ENCODE assay signal across 22 cellular contexts in genomic region chr10:120926611-120927010, GRCh38.
"Had no signal": no experiment of that assay in that cellular context is flagged by ENCODE, and none has a peak within 500 bp of the region (broad histone marks: within the 10 kb centered on the region; RNA-seq: fewer than 3 reads in every experiment).

No MANE protein-coding gene starts in this region.

- H3K4me1 Mint-ChIP-seq: activated CD4-positive, alpha-beta T cell treated with anti-CD3 and anti-CD28 coated beads, Interleukin-2, amount 10 ng/mL, durations not matched to agents 7 days and 5 days; memory B cell; T-cell had no signal

- H3K27ac Mint-ChIP-seq: activated CD4-positive, alpha-beta T cell treated with anti-CD3 and anti-CD28 coated beads, Interleukin-2, amount 10 ng/mL, durations not matched to agents 7 days and 5 days; activated T-helper 2 cell treated with anti-CD3 and anti-CD28 coated beads, Interferon-gamma antibody, Interleukin-2, Interleukin-4, amounts not matched to agents 10 μg/mL and 5 μg/mL and 100 μg/mL, durations not matched to agents 14 hours and 24 hours and 36 hours; dendritic cell treated with granulocyte-macrophage colony-stimulating factor and Interleukin-4, amounts not matched to agents 40 ng/mL and 50 ng/mL, for 4 days; memory B cell; T-cell; T-helper 2 cell treated with Interferon-gamma antibody and Interleukin-4, amounts not matched to agents 5 μg/mL and 100 μg/mL, for 36 hours had no signal

- H3K4me3 Mint-ChIP-seq: activated CD4-positive, alpha-beta T cell treated with anti-CD3 and anti-CD28 coated beads, Interleukin-2, amount 10 ng/mL, durations not matched to agents 7 days and 5 days; activated T-cell treated with anti-CD3 and anti-CD28 coated beads, Interleukin-2, amount 50 U/mL, for 4 hours; dendritic cell treated with granulocyte-macrophage colony-stimulating factor and Interleukin-4, amounts not matched to agents 40 ng/mL and 50 ng/mL, for 4 days; memory B cell; T-cell; T-helper 2 cell treated with Interferon-gamma antibody and Interleukin-4, amounts not matched to agents 5 μg/mL and 100 μg/mL, for 36 hours had no signal

- H3K27ac ChIP-seq: body of pancreas, cardiac muscle cell, foreskin keratinocyte, VCaP had no signal

- H3K36me3 Mint-ChIP-seq: memory B cell, T-cell had no signal

- H3K36me3 ChIP-seq: cardiac muscle cell had no signal

- ATAC-seq: body of pancreas, sciatic nerve, T-cell had no signal

- H3K9me3 Mint-ChIP-seq: activated CD4-positive, alpha-beta T cell treated with anti-CD3 and anti-CD28 coated beads, Interleukin-2, amount 10 ng/mL, durations not matched to agents 7 days and 5 days; activated T-cell treated with anti-CD3 and anti-CD28 coated beads, Interleukin-2, amount 50 U/mL, for 4 hours; activated T-helper 2 cell treated with anti-CD3 and anti-CD28 coated beads, Interferon-gamma antibody, Interleukin-2, Interleukin-4, amounts not matched to agents 10 μg/mL and 5 μg/mL and 100 μg/mL, durations not matched to agents 14 hours and 24 hours and 36 hours; dendritic cell treated with granulocyte-macrophage colony-stimulating factor and Interleukin-4, amounts not matched to agents 40 ng/mL and 50 ng/mL, for 4 days; memory B cell; T-cell; T-helper 2 cell treated with Interferon-gamma antibody and Interleukin-4, amounts not matched to agents 5 μg/mL and 100 μg/mL, for 36 hours had no signal

- H3K4me1 ChIP-seq: body of pancreas, foreskin keratinocyte had no signal

- H3K4me3 ChIP-seq: body of pancreas, cardiac muscle cell, smooth muscle cell had no signal

- H3K27me3 Mint-ChIP-seq: activated CD4-positive, alpha-beta T cell treated with anti-CD3 and anti-CD28 coated beads, Interleukin-2, amount 10 ng/mL, durations not matched to agents 7 days and 5 days had no signal

- DNase-seq: activated CD4-positive, alpha-beta T cell treated with anti-CD3 and anti-CD28 coated beads, Interleukin-2, amount 10 ng/mL, durations not matched to agents 7 days and 5 days; activated CD4-positive, CD25-positive, alpha-beta regulatory T cell treated with anti-CD3 and anti-CD28 coated beads, Interleukin-2, amount 50 U/mL, for 72 hours; activated CD8-positive, alpha-beta memory T cell treated with anti-CD3 and anti-CD28 coated beads, Interleukin-2, amount 50 U/mL, for 4 hours; activated naive CD4-positive, alpha-beta T cell; activated T-cell treated with anti-CD3 and anti-CD28 coated beads, Interleukin-2, amount 50 U/mL, for 4 hours; body of pancreas; effector CD4-positive, alpha-beta T cell; erythroblast; foreskin keratinocyte; stimulated activated CD4-positive, alpha-beta T cell treated with anti-CD3 and anti-CD28 coated beads, Interleukin-15, amount 100 ng/mL, for 24 hours; stimulated activated CD4-positive, alpha-beta T cell treated with anti-CD3 and anti-CD28 coated beads, Interleukin-2, amount 100 ng/mL, for 48 hours; stimulated activated CD8-positive, alpha-beta memory T cell treated with anti-CD3 and anti-CD28 coated beads, Interleukin-4, amount 100 ng/mL, for 48 hours; stimulated activated naive CD4-positive, alpha-beta T cell; T-cell had no signal

- H3K27me3 ChIP-seq: body of pancreas, cardiac muscle cell had no signal

- H3K9me3 ChIP-seq: body of pancreas had no signal
